In genomic region chr20:5568544-5568943, GRCh38 we compare ENCODE assay signal across 8 cellular contexts. TPM values are rescaled to one million over a fixed set of nuclear protein-coding genes. Genes with fewer than 3 reads are reported as not detected.
DNase-seq lines count a peak whose midpoint lies in the region; ATAC-seq and TF ChIP-seq lines count a peak whose summit lies in the region.
"Not testable (repeated sequence)": the region's sequence is repeated elsewhere in the genome, so short reads cannot be mapped to it uniquely, and the experiment has no call there.

No MANE protein-coding gene starts in this region.

- H3K4me1 ChIP-seq in CD4-positive, CD25-positive, alpha-beta regulatory T cell (ENCODE audit: control insufficient read depth, insufficient read depth, low read length, poor library complexity, severe bottlenecking): peaks cover 14% of the 10 kb centered on the region
- not testable (repeated sequence) for H3K4me1 ChIP-seq in HEK293 (ENCODE audit: control insufficient read depth, insufficient read depth, low read length)

- not testable (repeated sequence) for H3K9me3 ChIP-seq in CD4-positive, CD25-positive, alpha-beta regulatory T cell (ENCODE audit: control insufficient read depth in 2 of 2, low read length in 2 of 2); HEK293 (ENCODE audit: control insufficient read depth, insufficient read depth, low read depth, low read length); T-helper 17 cell (ENCODE audit: control insufficient read depth, low read length, poor library complexity, severe bottlenecking)

- H3K27ac Mint-ChIP-seq in CD4-positive, CD25-positive, alpha-beta regulatory T cell: peak overlapping the region in 2 of 3 donors; percentile 20 to 72
- peak overlapping the region; percentile 86 for H3K27ac Mint-ChIP-seq in T-helper 17 cell
- H3K27ac Mint-ChIP-seq in activated naive CD4-positive, alpha-beta T cell treated with anti-CD3 and anti-CD28 coated beads, Interleukin-2, amount 10 ng/mL, durations not matched to agents 7 days and 5 days: peak overlapping the region; percentile 71
- H3K27ac Mint-ChIP-seq in central memory CD8-positive, alpha-beta T cell (ENCODE audit: low read depth): peak overlapping the region; percentile 35
- H3K27ac Mint-ChIP-seq in memory B cell: peak overlapping the region; percentile 58
- peak overlapping the region; percentile 25 to 57 for H3K27ac Mint-ChIP-seq in natural killer cell treated with Interleukin-12 subunit alpha and Interleukin-12 subunit beta and Interleukin-15 and Interleukin-18, amount 100 ng/mL, for 72 hours
- H3K27ac Mint-ChIP-seq in stimulated activated memory B cell treated with anti-CD40 and anti-IgM and Interleukin-4, amounts not matched to agents 10 μg/mL and 1 μg/mL and 100 μg/mL, for 72 hours: peak overlapping the region; percentile 70

- POLR2A ChIA-PET in HEK293 (lab: Yijun Ruan, JAX): interaction anchor here (0.6 kb wide), 1 partner anchor 72 kb away, joined by 8 read pairs; no protein-coding TSS in a partner anchor

- H3K27me3 ChIP-seq in CD4-positive, CD25-positive, alpha-beta regulatory T cell (ENCODE audit: control insufficient read depth, insufficient read depth, low read length): not testable (repeated sequence)

- CTCF ChIA-PET in HEK293 (lab: Yijun Ruan, JAX): interaction anchor here (0.7 to 6.8 kb wide), 14 partner anchors 9 to 507 kb away, joined by 3 to 81 read pairs (median 4); no protein-coding TSS in a partner anchor
- CTCF ChIA-PET in activated naive CD4-positive, alpha-beta T cell treated with anti-CD3 and anti-CD28 coated beads, Interleukin-2, amount 10 ng/mL, durations not matched to agents 7 days and 5 days (lab: Charles Lee): interaction anchor here (0.8 to 8.6 kb wide), 14 partner anchors 9 to 231 kb away, joined by 3 to 95 read pairs (median 6); no protein-coding TSS in a partner anchor

- H3K9me3 Mint-ChIP-seq in CD4-positive, CD25-positive, alpha-beta regulatory T cell; activated naive CD4-positive, alpha-beta T cell treated with anti-CD3 and anti-CD28 coated beads, Interleukin-2, amount 10 ng/mL, durations not matched to agents 7 days and 5 days; central memory CD8-positive, alpha-beta T cell; memory B cell; natural killer cell treated with Interleukin-12 subunit alpha and Interleukin-12 subunit beta and Interleukin-15 and Interleukin-18, amount 100 ng/mL, for 72 hours; stimulated activated memory B cell treated with anti-CD40 and anti-IgM and Interleukin-4, amounts not matched to agents 10 μg/mL and 1 μg/mL and 100 μg/mL, for 72 hours: not testable (repeated sequence)

- ATAC-seq in CD4-positive, CD25-positive, alpha-beta regulatory T cell (ENCODE audit: low read depth in 2 of 2); T-helper 17 cell; central memory CD8-positive, alpha-beta T cell (replicated peaks; ENCODE audit: extremely low read depth, poor library complexity, severe bottlenecking); memory B cell (ENCODE audit: low read depth); natural killer cell treated with Interleukin-12 subunit alpha and Interleukin-12 subunit beta and Interleukin-15 and Interleukin-18, amount 100 ng/mL, for 72 hours; stimulated activated memory B cell treated with anti-CD40 and anti-IgM and Interleukin-4, amounts not matched to agents 10 μg/mL and 1 μg/mL and 100 μg/mL, for 72 hours: not testable (repeated sequence)

- peaks cover 21% of the 10 kb centered on the region for H3K36me3 Mint-ChIP-seq in CD4-positive, CD25-positive, alpha-beta regulatory T cell
- H3K36me3 Mint-ChIP-seq in T-helper 17 cell (ENCODE audit: low read depth): not testable (repeated sequence)
- H3K36me3 Mint-ChIP-seq in activated naive CD4-positive, alpha-beta T cell treated with anti-CD3 and anti-CD28 coated beads, Interleukin-2, amount 10 ng/mL, durations not matched to agents 7 days and 5 days: peaks cover 43% of the 10 kb centered on the region
- H3K36me3 Mint-ChIP-seq in central memory CD8-positive, alpha-beta T cell (ENCODE audit: insufficient read depth): peaks cover 68% of the 10 kb centered on the region
- peaks cover 25% of the 10 kb centered on the region for H3K36me3 Mint-ChIP-seq in memory B cell
- H3K36me3 Mint-ChIP-seq in natural killer cell treated with Interleukin-12 subunit alpha and Interleukin-12 subunit beta and Interleukin-15 and Interleukin-18, amount 100 ng/mL, for 72 hours: peaks cover 24% of the 10 kb centered on the region
- peaks cover 48% of the 10 kb centered on the region for H3K36me3 Mint-ChIP-seq in stimulated activated memory B cell treated with anti-CD40 and anti-IgM and Interleukin-4, amounts not matched to agents 10 μg/mL and 1 μg/mL and 100 μg/mL, for 72 hours

- peaks cover 10 to 42% (median 35%) of the 10 kb centered on the region in 4 donors for H3K4me1 Mint-ChIP-seq in CD4-positive, CD25-positive, alpha-beta regulatory T cell
- H3K4me1 Mint-ChIP-seq in T-helper 17 cell (peaks cover 19% of the 10 kb centered on the region), memory B cell (peaks cover 14% of the 10 kb centered on the region)
- H3K4me1 Mint-ChIP-seq in activated naive CD4-positive, alpha-beta T cell treated with anti-CD3 and anti-CD28 coated beads, Interleukin-2, amount 10 ng/mL, durations not matched to agents 7 days and 5 days: peaks cover 41% of the 10 kb centered on the region
- H3K4me1 Mint-ChIP-seq in central memory CD8-positive, alpha-beta T cell: peaks cover 12% of the 10 kb centered on the region
- H3K4me1 Mint-ChIP-seq in natural killer cell treated with Interleukin-12 subunit alpha and Interleukin-12 subunit beta and Interleukin-15 and Interleukin-18, amount 100 ng/mL, for 72 hours (ENCODE audit: low read depth in 2 of 2): peaks cover 7 to 17% of the 10 kb centered on the region in 2 donors
- H3K4me1 Mint-ChIP-seq in stimulated activated memory B cell treated with anti-CD40 and anti-IgM and Interleukin-4, amounts not matched to agents 10 μg/mL and 1 μg/mL and 100 μg/mL, for 72 hours: peaks cover 23% of the 10 kb centered on the region

- peaks cover 79% of the 10 kb centered on the region for H3K36me3 ChIP-seq in CD4-positive, CD25-positive, alpha-beta regulatory T cell (ENCODE audit: control insufficient read depth, insufficient read depth, low read length)
- peaks cover 57 to 58% of the 10 kb centered on the region in 2 experiments for H3K36me3 ChIP-seq in HEK293 (ENCODE audit: control insufficient read depth in 2 of 2, insufficient read depth in 1 of 2, low read length in 2 of 2)

- not testable (repeated sequence) for H3K4me3 Mint-ChIP-seq in CD4-positive, CD25-positive, alpha-beta regulatory T cell; T-helper 17 cell; activated naive CD4-positive, alpha-beta T cell treated with anti-CD3 and anti-CD28 coated beads, Interleukin-2, amount 10 ng/mL, durations not matched to agents 7 days and 5 days; central memory CD8-positive, alpha-beta T cell; memory B cell; natural killer cell treated with Interleukin-12 subunit alpha and Interleukin-12 subunit beta and Interleukin-15 and Interleukin-18, amount 100 ng/mL, for 72 hours; stimulated activated memory B cell treated with anti-CD40 and anti-IgM and Interleukin-4, amounts not matched to agents 10 μg/mL and 1 μg/mL and 100 μg/mL, for 72 hours

- not testable (repeated sequence) for H3K4me3 ChIP-seq in CD4-positive, CD25-positive, alpha-beta regulatory T cell (ENCODE audit: low read depth, low read length); HEK293 (ENCODE audit: low read depth, low read length)

- peak overlapping the region; percentile 53 for H3K27ac ChIP-seq in CD4-positive, CD25-positive, alpha-beta regulatory T cell (ENCODE audit: insufficient read depth, low read length, poor library complexity, severe bottlenecking)
- H3K27ac ChIP-seq in HEK293 (ENCODE audit: extremely low read depth, low read depth, low read length): not testable (repeated sequence)

- not testable (repeated sequence) for TF ChIP-seq CTCF in HEK293 (tag by site-specific recombination; IDR thresholded peaks at IDR 0.05)

- H3K27me3 Mint-ChIP-seq in CD4-positive, CD25-positive, alpha-beta regulatory T cell; T-helper 17 cell; activated naive CD4-positive, alpha-beta T cell treated with anti-CD3 and anti-CD28 coated beads, Interleukin-2, amount 10 ng/mL, durations not matched to agents 7 days and 5 days; central memory CD8-positive, alpha-beta T cell; memory B cell; natural killer cell treated with Interleukin-12 subunit alpha and Interleukin-12 subunit beta and Interleukin-15 and Interleukin-18, amount 100 ng/mL, for 72 hours; stimulated activated memory B cell treated with anti-CD40 and anti-IgM and Interleukin-4, amounts not matched to agents 10 μg/mL and 1 μg/mL and 100 μg/mL, for 72 hours: not testable (repeated sequence)

- DNase-seq in CD4-positive, CD25-positive, alpha-beta regulatory T cell; T-helper 17 cell; activated naive CD4-positive, alpha-beta T cell treated with anti-CD3 and anti-CD28 coated beads, Interleukin-2, amount 10 ng/mL, durations not matched to agents 7 days and 5 days; central memory CD8-positive, alpha-beta T cell (ENCODE audit: low spot score in 2 of 2); memory B cell (ENCODE audit: low spot score in 2 of 2); natural killer cell treated with Interleukin-12 subunit alpha and Interleukin-12 subunit beta and Interleukin-15 and Interleukin-18, amount 100 ng/mL, for 72 hours (ENCODE audit: low spot score): not testable (repeated sequence)

RNA-seq across cellular contexts. Expression of gene GPCPD1, which starts 42.3 kb away (rescaled TPM):
- total RNA-seq in CD4-positive, CD25-positive, alpha-beta regulatory T cell: 136 TPM
- 10 to 100 TPM; 26.8 to 39.5 (median 31.6) TPM for polyA plus RNA-seq in CD4-positive, CD25-positive, alpha-beta regulatory T cell
- 100 to 1,000 TPM in 1 of 2 donors, 10 to 100 TPM in 1; 92.7 to 128 TPM for total RNA-seq in T-helper 17 cell
- 10 to 100 TPM; 37.7 to 42.7 TPM for total RNA-seq in natural killer cell treated with Interleukin-12 subunit alpha and Interleukin-12 subunit beta and Interleukin-15 and Interleukin-18, amount 100 ng/mL, for 72 hours

Comparison
In these comparisons a context has a peak if more than half of its experiments do, and no peak if none do; other contexts are left out.
1. H3K27ac Mint-ChIP-seq: peak in every context shown above with its lines; median percentile 86 in T-helper 17 cell; 71 in activated naive CD4-positive, alpha-beta T cell treated with anti-CD3 and anti-CD28 coated beads, Interleukin-2, amount 10 ng/mL, durations not matched to agents 7 days and 5 days; 70 in stimulated activated memory B cell treated with anti-CD40 and anti-IgM and Interleukin-4, amounts not matched to agents 10 μg/mL and 1 μg/mL and 100 μg/mL, for 72 hours; 58 in memory B cell; 46 in CD4-positive, CD25-positive, alpha-beta regulatory T cell; 41 in natural killer cell treated with Interleukin-12 subunit alpha and Interleukin-12 subunit beta and Interleukin-15 and Interleukin-18, amount 100 ng/mL, for 72 hours; 35 in central memory CD8-positive, alpha-beta T cell.